In genomic region chr6:36098920-36099647, GRCh38 we compare ENCODE assay signal across 1 cellular context.
TF ChIP-seq lines count a peak whose summit lies in the region.

No MANE protein-coding gene starts in this region.

TF ChIP-seq in K562, 482 proteins besides CTCF, POLR2A, EP300 and RAD21 (continued from another document and continues in another):
- TF ChIP-seq, protein P1, sequence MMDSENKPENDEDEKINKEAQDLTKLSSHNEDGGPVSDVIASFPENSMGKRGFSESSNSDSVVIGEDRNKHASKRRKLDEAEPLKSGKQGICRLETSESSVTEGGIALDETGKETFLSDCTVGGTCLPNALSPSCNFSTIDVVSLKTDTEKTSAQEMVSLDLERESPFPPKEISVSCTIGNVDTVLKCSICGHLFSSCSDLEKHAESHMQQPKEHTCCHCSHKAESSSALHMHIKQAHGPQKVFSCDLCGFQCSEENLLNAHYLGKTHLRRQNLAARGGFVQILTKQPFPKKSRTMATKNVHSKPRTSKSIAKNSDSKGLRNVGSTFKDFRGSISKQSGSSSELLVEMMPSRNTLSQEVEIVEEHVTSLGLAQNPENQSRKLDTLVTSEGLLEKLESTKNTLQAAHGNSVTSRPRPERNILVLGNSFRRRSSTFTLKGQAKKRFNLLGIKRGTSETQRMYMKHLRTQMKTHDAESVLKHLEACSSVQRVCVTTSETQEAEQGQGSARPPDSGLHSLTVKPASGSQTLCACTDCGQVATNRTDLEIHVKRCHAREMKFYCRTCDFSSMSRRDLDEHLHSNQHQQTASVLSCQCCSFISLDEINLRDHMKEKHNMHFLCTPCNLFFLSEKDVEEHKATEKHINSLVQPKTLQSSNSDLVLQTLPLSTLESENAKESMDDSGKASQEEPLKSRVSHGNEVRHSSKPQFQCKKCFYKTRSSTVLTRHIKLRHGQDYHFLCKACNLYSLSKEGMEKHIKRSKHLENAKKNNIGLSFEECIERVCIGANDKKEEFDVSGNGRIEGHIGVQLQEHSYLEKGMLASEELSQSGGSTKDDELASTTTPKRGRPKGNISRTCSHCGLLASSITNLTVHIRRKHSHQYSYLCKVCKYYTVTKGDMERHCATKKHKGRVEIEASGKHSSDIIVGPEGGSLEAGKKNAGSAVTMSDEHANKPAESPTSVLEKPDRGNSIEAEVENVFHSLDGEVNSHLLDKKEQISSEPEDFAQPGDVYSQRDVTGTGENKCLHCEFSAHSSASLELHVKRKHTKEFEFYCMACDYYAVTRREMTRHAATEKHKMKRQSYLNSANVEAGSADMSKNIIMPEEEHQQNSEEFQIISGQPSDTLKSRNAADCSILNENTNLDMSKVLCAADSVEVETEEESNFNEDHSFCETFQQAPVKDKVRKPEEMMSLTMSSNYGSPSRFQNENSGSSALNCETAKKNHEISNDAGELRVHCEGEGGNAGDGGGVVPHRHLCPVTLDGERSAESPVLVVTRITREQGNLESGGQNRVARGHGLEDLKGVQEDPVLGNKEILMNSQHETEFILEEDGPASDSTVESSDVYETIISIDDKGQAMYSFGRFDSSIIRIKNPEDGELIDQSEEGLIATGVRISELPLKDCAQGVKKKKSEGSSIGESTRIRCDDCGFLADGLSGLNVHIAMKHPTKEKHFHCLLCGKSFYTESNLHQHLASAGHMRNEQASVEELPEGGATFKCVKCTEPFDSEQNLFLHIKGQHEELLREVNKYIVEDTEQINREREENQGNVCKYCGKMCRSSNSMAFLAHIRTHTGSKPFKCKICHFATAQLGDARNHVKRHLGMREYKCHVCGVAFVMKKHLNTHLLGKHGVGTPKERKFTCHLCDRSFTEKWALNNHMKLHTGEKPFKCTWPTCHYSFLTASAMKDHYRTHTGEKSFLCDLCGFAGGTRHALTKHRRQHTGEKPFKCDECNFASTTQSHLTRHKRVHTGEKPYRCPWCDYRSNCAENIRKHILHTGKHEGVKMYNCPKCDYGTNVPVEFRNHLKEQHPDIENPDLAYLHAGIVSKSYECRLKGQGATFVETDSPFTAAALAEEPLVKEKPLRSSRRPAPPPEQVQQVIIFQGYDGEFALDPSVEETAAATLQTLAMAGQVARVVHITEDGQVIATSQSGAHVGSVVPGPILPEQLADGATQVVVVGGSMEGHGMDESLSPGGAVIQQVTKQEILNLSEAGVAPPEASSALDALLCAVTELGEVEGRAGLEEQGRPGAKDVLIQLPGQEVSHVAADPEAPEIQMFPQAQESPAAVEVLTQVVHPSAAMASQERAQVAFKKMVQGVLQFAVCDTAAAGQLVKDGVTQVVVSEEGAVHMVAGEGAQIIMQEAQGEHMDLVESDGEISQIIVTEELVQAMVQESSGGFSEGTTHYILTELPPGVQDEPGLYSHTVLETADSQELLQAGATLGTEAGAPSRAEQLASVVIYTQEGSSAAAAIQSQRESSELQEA (IDR thresholded peaks at IDR 0.05; ENCODE audit: low read depth) = no peak
- TF ChIP-seq, protein P2, sequence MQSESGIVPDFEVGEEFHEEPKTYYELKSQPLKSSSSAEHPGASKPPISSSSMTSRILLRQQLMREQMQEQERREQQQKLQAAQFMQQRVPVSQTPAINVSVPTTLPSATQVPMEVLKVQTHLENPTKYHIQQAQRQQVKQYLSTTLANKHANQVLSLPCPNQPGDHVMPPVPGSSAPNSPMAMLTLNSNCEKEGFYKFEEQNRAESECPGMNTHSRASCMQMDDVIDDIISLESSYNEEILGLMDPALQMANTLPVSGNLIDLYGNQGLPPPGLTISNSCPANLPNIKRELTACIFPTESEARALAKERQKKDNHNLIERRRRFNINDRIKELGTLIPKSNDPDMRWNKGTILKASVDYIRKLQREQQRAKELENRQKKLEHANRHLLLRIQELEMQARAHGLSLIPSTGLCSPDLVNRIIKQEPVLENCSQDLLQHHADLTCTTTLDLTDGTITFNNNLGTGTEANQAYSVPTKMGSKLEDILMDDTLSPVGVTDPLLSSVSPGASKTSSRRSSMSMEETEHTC (IDR thresholded peaks at IDR 0.05) = no peak
- no peak for TF ChIP-seq THRAP3 (IDR thresholded peaks at IDR 0.05; ENCODE audit: borderline replicate concordance)
- TF ChIP-seq, protein P3, sequence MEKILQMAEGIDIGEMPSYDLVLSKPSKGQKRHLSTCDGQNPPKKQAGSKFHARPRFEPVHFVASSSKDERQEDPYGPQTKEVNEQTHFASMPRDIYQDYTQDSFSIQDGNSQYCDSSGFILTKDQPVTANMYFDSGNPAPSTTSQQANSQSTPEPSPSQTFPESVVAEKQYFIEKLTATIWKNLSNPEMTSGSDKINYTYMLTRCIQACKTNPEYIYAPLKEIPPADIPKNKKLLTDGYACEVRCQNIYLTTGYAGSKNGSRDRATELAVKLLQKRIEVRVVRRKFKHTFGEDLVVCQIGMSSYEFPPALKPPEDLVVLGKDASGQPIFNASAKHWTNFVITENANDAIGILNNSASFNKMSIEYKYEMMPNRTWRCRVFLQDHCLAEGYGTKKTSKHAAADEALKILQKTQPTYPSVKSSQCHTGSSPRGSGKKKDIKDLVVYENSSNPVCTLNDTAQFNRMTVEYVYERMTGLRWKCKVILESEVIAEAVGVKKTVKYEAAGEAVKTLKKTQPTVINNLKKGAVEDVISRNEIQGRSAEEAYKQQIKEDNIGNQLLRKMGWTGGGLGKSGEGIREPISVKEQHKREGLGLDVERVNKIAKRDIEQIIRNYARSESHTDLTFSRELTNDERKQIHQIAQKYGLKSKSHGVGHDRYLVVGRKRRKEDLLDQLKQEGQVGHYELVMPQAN (IDR thresholded peaks at IDR 0.05; ENCODE audit: borderline replicate concordance) = no peak
- TF ChIP-seq DACH1 (IDR thresholded peaks at IDR 0.05; ENCODE audit: partially characterized antibody) = peak; percentile 83
- TF ChIP-seq, protein P4, sequence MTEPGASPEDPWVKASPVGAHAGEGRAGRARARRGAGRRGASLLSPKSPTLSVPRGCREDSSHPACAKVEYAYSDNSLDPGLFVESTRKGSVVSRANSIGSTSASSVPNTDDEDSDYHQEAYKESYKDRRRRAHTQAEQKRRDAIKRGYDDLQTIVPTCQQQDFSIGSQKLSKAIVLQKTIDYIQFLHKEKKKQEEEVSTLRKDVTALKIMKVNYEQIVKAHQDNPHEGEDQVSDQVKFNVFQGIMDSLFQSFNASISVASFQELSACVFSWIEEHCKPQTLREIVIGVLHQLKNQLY (CRISPR knock-in tag; conservative IDR thresholded peaks at IDR 0.05) = no peak
- peak; percentile 62 for TF ChIP-seq NUFIP1 (IDR thresholded peaks at IDR 0.05; ENCODE audit: partially characterized antibody)
- TF ChIP-seq ILF3 (IDR thresholded peaks at IDR 0.05; ENCODE audit: borderline replicate concordance) = peak; percentile 70; the same call in 1 of the 2 replicates
- no peak for TF ChIP-seq ZNF699 (CRISPR knock-in tag; IDR thresholded peaks at IDR 0.05; ENCODE audit: insufficient replicate concordance)
- TF ChIP-seq ARID2 (IDR thresholded peaks at IDR 0.05) = no peak
- no peak for TF ChIP-seq ZKSCAN8 (CRISPR knock-in tag; IDR thresholded peaks at IDR 0.05)
- no peak; the same call in 1 of the 2 replicates for TF ChIP-seq RAD51 (IDR thresholded peaks at IDR 0.05; ENCODE audit: borderline replicate concordance, low read depth)
- TF ChIP-seq, protein P5, sequence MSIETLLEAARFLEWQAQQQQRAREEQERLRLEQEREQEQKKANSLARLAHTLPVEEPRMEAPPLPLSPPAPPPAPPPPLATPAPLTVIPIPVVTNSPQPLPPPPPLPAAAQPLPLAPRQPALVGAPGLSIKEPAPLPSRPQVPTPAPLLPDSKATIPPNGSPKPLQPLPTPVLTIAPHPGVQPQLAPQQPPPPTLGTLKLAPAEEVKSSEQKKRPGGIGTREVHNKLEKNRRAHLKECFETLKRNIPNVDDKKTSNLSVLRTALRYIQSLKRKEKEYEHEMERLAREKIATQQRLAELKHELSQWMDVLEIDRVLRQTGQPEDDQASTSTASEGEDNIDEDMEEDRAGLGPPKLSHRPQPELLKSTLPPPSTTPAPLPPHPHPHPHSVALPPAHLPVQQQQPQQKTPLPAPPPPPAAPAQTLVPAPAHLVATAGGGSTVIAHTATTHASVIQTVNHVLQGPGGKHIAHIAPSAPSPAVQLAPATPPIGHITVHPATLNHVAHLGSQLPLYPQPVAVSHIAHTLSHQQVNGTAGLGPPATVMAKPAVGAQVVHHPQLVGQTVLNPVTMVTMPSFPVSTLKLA (conservative IDR thresholded peaks at IDR 0.05) = peak; percentile 79 to 85
- no peak for TF ChIP-seq ZNF174 (CRISPR knock-in tag; IDR thresholded peaks at IDR 0.05)
- no peak for TF ChIP-seq ZNF830 (CRISPR knock-in tag; IDR thresholded peaks at IDR 0.05)
- TF ChIP-seq RBM39 (optimal IDR thresholded peaks at IDR 0.05; ENCODE audit: low read depth, low read length) = no peak
- TF ChIP-seq ZBTB40 (IDR thresholded peaks at IDR 0.05) = peak; percentile 30; the same call in 1 of the 2 replicates
- no peak for TF ChIP-seq ZBTB40 (CRISPR knock-in tag; IDR thresholded peaks at IDR 0.05)
- TF ChIP-seq TFAP4 (CRISPR knock-in tag; IDR thresholded peaks at IDR 0.05; ENCODE audit: borderline replicate concordance) = peak; percentile 38; the same call in 1 of the 2 replicates
- TF ChIP-seq U2AF2 (optimal IDR thresholded peaks at IDR 0.05; ENCODE audit: low read depth, low read length) = no peak
- TF ChIP-seq C11orf30 (IDR thresholded peaks at IDR 0.05; ENCODE audit: low read depth) = peak; percentile 88
- TF ChIP-seq FIP1L1 (IDR thresholded peaks at IDR 0.05; ENCODE audit: low read depth, low read length, poor library complexity, severe bottlenecking) = no peak
- no peak for TF ChIP-seq NFE2L1 (tag; IDR thresholded peaks at IDR 0.05; ENCODE audit: borderline replicate concordance, low read depth)
- TF ChIP-seq SRF (CRISPR knock-in tag; IDR thresholded peaks at IDR 0.05) = 0 out of 4 replicates have a peak, but pooled peaks of 1 of the 2 experiments have one; percentile 52
- 0 out of 2 replicates have a peak, but pooled peaks have one; percentile 7 for TF ChIP-seq NFIC (IDR thresholded peaks at IDR 0.05)
- TF ChIP-seq SREBF1 (IDR thresholded peaks at IDR 0.05; ENCODE audit: borderline replicate concordance, low read depth, low read length) = no peak
- TF ChIP-seq, protein P6, sequence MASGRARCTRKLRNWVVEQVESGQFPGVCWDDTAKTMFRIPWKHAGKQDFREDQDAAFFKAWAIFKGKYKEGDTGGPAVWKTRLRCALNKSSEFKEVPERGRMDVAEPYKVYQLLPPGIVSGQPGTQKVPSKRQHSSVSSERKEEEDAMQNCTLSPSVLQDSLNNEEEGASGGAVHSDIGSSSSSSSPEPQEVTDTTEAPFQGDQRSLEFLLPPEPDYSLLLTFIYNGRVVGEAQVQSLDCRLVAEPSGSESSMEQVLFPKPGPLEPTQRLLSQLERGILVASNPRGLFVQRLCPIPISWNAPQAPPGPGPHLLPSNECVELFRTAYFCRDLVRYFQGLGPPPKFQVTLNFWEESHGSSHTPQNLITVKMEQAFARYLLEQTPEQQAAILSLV (tag; IDR thresholded peaks at IDR 0.05) = no peak
